In genomic region chr1:35030338-35031102, GRCh38 we compare ENCODE assay signal across 8 cellular contexts. TPM values are rescaled to one million over a fixed set of nuclear protein-coding genes. Genes with fewer than 3 reads are reported as not detected.
DNase-seq lines count a peak whose midpoint lies in the region; ATAC-seq, FAIRE-seq and TF ChIP-seq lines count a peak whose summit lies in the region.

No MANE protein-coding gene starts in this region.

- peak overlapping the region; percentile 99 for H3K4me3 Mint-ChIP-seq in CD8-positive, alpha-beta T cell

- H3K18ac ChIP-seq in mesendoderm (ENCODE audit: low read length): no peak overlapping the region

- H3K27me3 Mint-ChIP-seq in CD8-positive, alpha-beta T cell (ENCODE audit: low read depth): no peaks in the 10 kb centered on the region

- no peaks in the 10 kb centered on the region for H3K9me3 ChIP-seq in CD8-positive, alpha-beta T cell (ENCODE audit: low read length)
- H3K9me3 ChIP-seq in Loucy (ENCODE audit: insufficient read depth, low read depth, low read length): peaks cover 17% of the 10 kb centered on the region

- H2AK5ac ChIP-seq in mesendoderm (ENCODE audit: low read length): no peak overlapping the region

- peaks cover 35% of the 10 kb centered on the region for H3K36me3 Mint-ChIP-seq in CD8-positive, alpha-beta T cell

- H3K36me3 ChIP-seq in CD8-positive, alpha-beta T cell (ENCODE audit: insufficient read depth, low read length): no peaks in the 10 kb centered on the region
- H3K36me3 ChIP-seq in Loucy (ENCODE audit: insufficient read depth, low read length) (no peaks in the 10 kb centered on the region; the same call in 1 of the 2 replicates), bronchial epithelial cell (ENCODE audit: control insufficient read depth, insufficient read depth, low read length) (peaks cover 1% of the 10 kb centered on the region), mesendoderm (ENCODE audit: control insufficient read depth, insufficient read depth, low read length) (no peaks in the 10 kb centered on the region)

- peaks cover 52% of the 10 kb centered on the region for H3K4me1 Mint-ChIP-seq in CD8-positive, alpha-beta T cell (ENCODE audit: low read depth)

- H4K5ac ChIP-seq in mesendoderm (ENCODE audit: low read length): no peak overlapping the region

- peak overlapping the region; percentile 98 for H3K27ac Mint-ChIP-seq in CD8-positive, alpha-beta T cell

- H3K79me1 ChIP-seq in mesendoderm (ENCODE audit: low read length): no peaks in the 10 kb centered on the region

- H4K20me1 ChIP-seq in Loucy (ENCODE audit: insufficient read depth, low read length, poor library complexity, severe bottlenecking): peaks cover 11% of the 10 kb centered on the region

- H3F3A ChIP-seq in Loucy (ENCODE audit: low read depth): no peaks in the 10 kb centered on the region

- FAIRE-seq in bronchial epithelial cell (lab: Jason Lieb, UNC): no peak

- TF ChIP-seq CTCF in CD8-positive, alpha-beta T cell (IDR thresholded peaks at IDR 0.05): no peak
- no peak for TF ChIP-seq CTCF in Loucy (conservative IDR thresholded peaks at IDR 0.05; ENCODE audit: low read length)
- TF ChIP-seq CTCF in bronchial epithelial cell (IDR thresholded peaks at IDR 0.05; ENCODE audit: insufficient read depth, low read length, severe bottlenecking): no peak

- no CpG with 5 or more reads among the region's 11 CpGs for WGBS in mesendoderm (ENCODE audit: extremely low coverage, insufficient coverage, low lambda C conversion rate)

- peak overlapping the region; percentile 97 for H3K4me3 ChIP-seq in CD8-positive, alpha-beta T cell (ENCODE audit: low read depth, low read length)
- peak overlapping the region; percentile 85 for H3K4me3 ChIP-seq in Loucy (ENCODE audit: low read length, poor library complexity, severe bottlenecking)
- peak overlapping the region; percentile 56 for H3K4me3 ChIP-seq in bronchial epithelial cell (ENCODE audit: low read depth, low read length)
- peak overlapping the region; percentile 67 for H3K4me3 ChIP-seq in mesendoderm (ENCODE audit: low read length)

- H3K9ac ChIP-seq in Loucy (ENCODE audit: low read depth, low read length, poor library complexity, severe bottlenecking) (peak overlapping the region; percentile 96), mesendoderm (ENCODE audit: low read length) (peak overlapping the region; percentile 65)

- H3K4me2 ChIP-seq in Loucy (ENCODE audit: low read depth, low read length, poor library complexity, severe bottlenecking) (peak overlapping the region; percentile 90), mesendoderm (ENCODE audit: low read length) (peak overlapping the region; percentile 77)

- peaks cover 58% of the 10 kb centered on the region for H3K79me2 ChIP-seq in Loucy (ENCODE audit: insufficient read depth, low read length)
- H3K79me2 ChIP-seq in mesendoderm (ENCODE audit: control insufficient read depth, insufficient read depth, low read length): no peaks in the 10 kb centered on the region

- H2BK15ac ChIP-seq in mesendoderm (replicated peaks; ENCODE audit: low read depth): no peak overlapping the region

- H3K27ac ChIP-seq in CD8-positive, alpha-beta T cell (ENCODE audit: low read depth, low read length): peak overlapping the region; percentile 62
- H3K27ac ChIP-seq in mesendoderm (ENCODE audit: low read depth, low read length): no peak overlapping the region

- no peaks in the 10 kb centered on the region for H3K27me3 ChIP-seq in CD8-positive, alpha-beta T cell (ENCODE audit: insufficient read depth, low read length)
- H3K27me3 ChIP-seq in Loucy (ENCODE audit: insufficient read depth, low read length, poor library complexity, severe bottlenecking) (peaks cover 6% of the 10 kb centered on the region), bronchial epithelial cell (ENCODE audit: control insufficient read depth, insufficient read depth, low read length) (no peaks in the 10 kb centered on the region), mesendoderm (ENCODE audit: insufficient read depth, low read length, poor library complexity) (no peaks in the 10 kb centered on the region)

- no peak overlapping the region for H4K8ac ChIP-seq in mesendoderm (ENCODE audit: low read depth, low read length)

- POLR2A ChIA-PET in CD8-positive, alpha-beta T cell (lab: Charles Lee): interaction anchor here (0.8 to 3.1 kb wide), 5 partner anchors 14 to 171 kb away, joined by 3 to 12 read pairs (median 3); partner anchors contain the start of genes SMIM12 and TMEM35B

- H3K23ac ChIP-seq in mesendoderm (ENCODE audit: low read length): no peak overlapping the region

- no peaks in the 10 kb centered on the region for H3K9me2 ChIP-seq in Loucy (replicated peaks; ENCODE audit: low read depth, low read length)

- no peak overlapping the region for H2BK5ac ChIP-seq in mesendoderm (ENCODE audit: low read length)

- no peak for DNase-seq in CD8-positive, alpha-beta T cell
- DNase-seq in bronchial epithelial cell (ENCODE audit: low read depth) (no peak), mesendoderm (no peak), NCI-H2171 treated with DMSO at 0.1 percent for 48 hours (lab: John Stamatoyannopoulos, UW) (no peak)

- H2BK120ac ChIP-seq in mesendoderm (ENCODE audit: low read depth, low read length): no peak overlapping the region

- intact Hi-C loops in CD8-positive, alpha-beta T cell (cut with DNase I, micrococcal nuclease): loop anchor here (1.0 to 5.0 kb wide), 11 partner anchors 45 to 902 kb away; partner anchors contain the start of genes AGO3 (in 2 of the 2), SFPQ (in 2 of the 2), TMEM35B (in 2 of the 2) and AGO1 (in 1 of the 2)

- no peak for ATAC-seq in CD8-positive, alpha-beta T cell
- no peak for ATAC-seq in activated CD4-positive, CD25-positive, alpha-beta regulatory T cell treated with anti-CD3 and anti-CD28 coated beads, Interleukin-2, amount 50 U/mL, for 24 hours
- ATAC-seq in GM21529 (IDR thresholded peaks at IDR 0.05; ENCODE audit: unreplicated experiment) (no peak), GM21786 (IDR thresholded peaks at IDR 0.05; ENCODE audit: unreplicated experiment) (no peak)

- H2AFZ ChIP-seq in Loucy (ENCODE audit: low read length): no peak overlapping the region

- CTCF ChIA-PET in CD8-positive, alpha-beta T cell (lab: Charles Lee): interaction anchor here (0.8 to 2.1 kb wide), 6 partner anchors 13 to 421 kb away, joined by 3 to 5 read pairs (median 4); no protein-coding TSS in a partner anchor

- H3K56ac ChIP-seq in mesendoderm (ENCODE audit: low read length): peak overlapping the region; percentile 99

- no peak overlapping the region for H3K4ac ChIP-seq in mesendoderm (ENCODE audit: low read depth, low read length)

- peaks cover 9% of the 10 kb centered on the region for H3K9me3 Mint-ChIP-seq in CD8-positive, alpha-beta T cell

- H3K4me1 ChIP-seq in CD8-positive, alpha-beta T cell (ENCODE audit: insufficient read depth, low read length): peaks cover 25% of the 10 kb centered on the region
- H3K4me1 ChIP-seq in Loucy (ENCODE audit: insufficient read depth, low read length, poor library complexity, severe bottlenecking) (peaks cover 39% of the 10 kb centered on the region), mesendoderm (ENCODE audit: control insufficient read depth, low read depth, low read length) (no peaks in the 10 kb centered on the region)

RNA-seq across cellular contexts. Expression of gene ZMYM6, which starts 1.2 kb away (rescaled TPM):
- total RNA-seq in CD8-positive, alpha-beta T cell: 10 to 100 TPM; 24.8 to 27.9 TPM
- 10.5 and 10.8 TPM in 2 replicates for total RNA-seq in bronchial epithelial cell
- polyA plus RNA-seq in mesendoderm (2013, experiment 1 of 2): 8.5 TPM
- polyA plus RNA-seq in mesendoderm (2013, experiment 2 of 2): 9.1 TPM

RNA-seq across cellular contexts. Expression of gene TMEM35B, which starts 45.4 kb away (rescaled TPM):
- 1 to 10 TPM; 1.0 to 2.6 TPM for total RNA-seq in CD8-positive, alpha-beta T cell
- total RNA-seq in bronchial epithelial cell: 7.8 and 8.4 TPM in 2 replicates
- 16.0 TPM for polyA plus RNA-seq in mesendoderm (2013, experiment 1 of 2)
- polyA plus RNA-seq in mesendoderm (2013, experiment 2 of 2): 16.7 TPM

RNA-seq across cellular contexts. Expression of gene ZMYM1, which starts 48.7 kb away (rescaled TPM):
- 1 to 10 TPM; 3.7 to 6.0 TPM for total RNA-seq in CD8-positive, alpha-beta T cell
- 21.0 and 23.2 TPM in 2 replicates for total RNA-seq in bronchial epithelial cell
- 11.0 TPM for polyA plus RNA-seq in mesendoderm (2013, experiment 1 of 2)
- polyA plus RNA-seq in mesendoderm (2013, experiment 2 of 2): 11.6 TPM
